In genomic region chr1:34101151-34101550, GRCh38 we compare ENCODE assay signal across 25 cellular contexts.
DNase-seq lines count a peak whose midpoint lies in the region; ATAC-seq and TF ChIP-seq lines count a peak whose summit lies in the region.
"Had no signal": no experiment of that assay in that cellular context is flagged by ENCODE, and none has a peak within 500 bp of the region (broad histone marks: within the 10 kb centered on the region; RNA-seq: fewer than 3 reads in every experiment).

No MANE protein-coding gene starts in this region.

- H3K27me3 Mint-ChIP-seq in activated naive CD8-positive, alpha-beta T cell treated with anti-CD3 and anti-CD28 coated beads, Interleukin-2, amount 50 U/mL, for 24 hours, result peaks cover 5% of the 10 kb centered on the region
- H3K27me3 Mint-ChIP-seq in natural killer cell (ENCODE audit: low read depth in 2 of 2), result peaks cover 8 to 15% of the 10 kb centered on the region in 2 donors
- H3K27me3 Mint-ChIP-seq: brain had no signal

- H3K4me3 Mint-ChIP-seq in activated naive CD8-positive, alpha-beta T cell treated with anti-CD3 and anti-CD28 coated beads, Interleukin-2, amount 50 U/mL, for 24 hours, result no peak overlapping the region
- H3K4me3 Mint-ChIP-seq in natural killer cell, result no peak overlapping the region
- H3K4me3 Mint-ChIP-seq: activated naive CD8-positive, alpha-beta T cell; activated T-helper 1 cell treated with anti-CD3 and anti-CD28 coated beads, Interleukin-12 subunit alpha, Interleukin-12 subunit beta, Interleukin-2, Interleukin-4 antibody, amounts not matched to agents 30 ng/mL and 10 ng/mL and 1 ng/mL, durations not matched to agents 14 hours and 24 hours and 36 hours; brain; CD8-positive, alpha-beta T cell; effector memory CD8-positive, alpha-beta T cell; IgD-negative memory B cell; nephron progenitor cell; T-helper 1 cell treated with Interleukin-12 subunit alpha and Interleukin-12 subunit beta and Interleukin-4 antibody, amounts not matched to agents 30 μg/mL and 1 μg/mL, for 36 hours had no signal

- DNase-seq in AG09309 (ENCODE audit: low read depth), result peak; percentile 61
- peak; percentile 46 for DNase-seq in HS-5 (ENCODE audit: low read depth)
- DNase-seq in dedifferentiated amniotic fluid mesenchymal stem cell (ENCODE audit: extremely low spot score), result peak; percentile 18
- peak; percentile 74 for DNase-seq in kidney tubule cell (ENCODE audit: low spot score)
- no peak for DNase-seq in NCI-H2171 (lab: John Stamatoyannopoulos, UW)
- no peak for DNase-seq in activated naive CD8-positive, alpha-beta T cell treated with anti-CD3 and anti-CD28 coated beads, Interleukin-2, amount 50 U/mL, for 24 hours
- no peak for DNase-seq in GOT3 (lab: John Stamatoyannopoulos, UW)
- no peak for DNase-seq in natural killer cell
- DNase-seq: ACHN; activated CD4-positive, alpha-beta T cell treated with anti-CD3 and anti-CD28 coated beads for 4 hours; CD8-positive, alpha-beta T cell; effector memory CD8-positive, alpha-beta T cell; heart left ventricle; left ventricle myocardium inferior; NCI-H1417 treated with DMSO at 0.1 percent for 48 hours; NCI-H510A treated with DMSO at 0.1 percent for 48 hours; nephron progenitor cell; substantia nigra had no signal

- no peaks in the 10 kb centered on the region for H3K4me1 Mint-ChIP-seq in activated naive CD8-positive, alpha-beta T cell treated with anti-CD3 and anti-CD28 coated beads, Interleukin-2, amount 50 U/mL, for 24 hours
- H3K4me1 Mint-ChIP-seq in natural killer cell, result no peaks in the 10 kb centered on the region
- H3K4me1 Mint-ChIP-seq: IgD-negative memory B cell, nephron progenitor cell had no signal

- no peak for TF ChIP-seq CTCF in AG09309 (IDR thresholded peaks at IDR 0.05; ENCODE audit: control insufficient read depth, insufficient read depth, low read depth, low read length, missing control alignments)
- no peak for TF ChIP-seq CTCF in natural killer cell (IDR thresholded peaks at IDR 0.05)

- no peak overlapping the region for H3K4me3 ChIP-seq in AG09309 (ENCODE audit: control insufficient read depth, low read depth, low read length)
- H3K4me3 ChIP-seq: heart left ventricle, left ventricle myocardium inferior, SJSA1 had no signal

- H3K9me3 Mint-ChIP-seq in activated naive CD8-positive, alpha-beta T cell treated with anti-CD3 and anti-CD28 coated beads, Interleukin-2, amount 50 U/mL, for 24 hours, result no peaks in the 10 kb centered on the region
- H3K9me3 Mint-ChIP-seq in natural killer cell, result no peaks in the 10 kb centered on the region
- H3K9me3 Mint-ChIP-seq: activated T-helper 1 cell treated with anti-CD3 and anti-CD28 coated beads, Interleukin-12 subunit alpha, Interleukin-12 subunit beta, Interleukin-2, Interleukin-4 antibody, amounts not matched to agents 30 ng/mL and 10 ng/mL and 1 ng/mL, durations not matched to agents 14 hours and 24 hours and 36 hours; CD8-positive, alpha-beta T cell; effector memory CD8-positive, alpha-beta T cell; T-helper 1 cell treated with Interleukin-12 subunit alpha and Interleukin-12 subunit beta and Interleukin-4 antibody, amounts not matched to agents 30 μg/mL and 1 μg/mL, for 36 hours had no signal

- no peaks in the 10 kb centered on the region for H3K36me3 Mint-ChIP-seq in activated naive CD8-positive, alpha-beta T cell treated with anti-CD3 and anti-CD28 coated beads, Interleukin-2, amount 50 U/mL, for 24 hours (ENCODE audit: low read depth)
- no peaks in the 10 kb centered on the region for H3K36me3 Mint-ChIP-seq in natural killer cell
- H3K36me3 Mint-ChIP-seq: activated naive CD8-positive, alpha-beta T cell; CD8-positive, alpha-beta T cell; IgD-negative memory B cell had no signal

- H3K27ac Mint-ChIP-seq in activated naive CD8-positive, alpha-beta T cell treated with anti-CD3 and anti-CD28 coated beads, Interleukin-2, amount 50 U/mL, for 24 hours, result no peak overlapping the region
- H3K27ac Mint-ChIP-seq in natural killer cell, result no peak overlapping the region
- H3K27ac Mint-ChIP-seq: activated naive CD8-positive, alpha-beta T cell; activated T-helper 1 cell treated with anti-CD3 and anti-CD28 coated beads, Interleukin-12 subunit alpha, Interleukin-12 subunit beta, Interleukin-2, Interleukin-4 antibody, amounts not matched to agents 30 ng/mL and 10 ng/mL and 1 ng/mL, durations not matched to agents 14 hours and 24 hours and 36 hours; brain; CD8-positive, alpha-beta T cell; effector memory CD8-positive, alpha-beta T cell; IgD-negative memory B cell; nephron progenitor cell; T-helper 1 cell treated with Interleukin-12 subunit alpha and Interleukin-12 subunit beta and Interleukin-4 antibody, amounts not matched to agents 30 μg/mL and 1 μg/mL, for 36 hours had no signal

- intact Hi-C loops in natural killer cell (cut with micrococcal nuclease), result no loop called here

- no peak for ATAC-seq in activated naive CD8-positive, alpha-beta T cell treated with anti-CD3 and anti-CD28 coated beads, Interleukin-2, amount 50 U/mL, for 24 hours
- no peak for ATAC-seq in natural killer cell
- ATAC-seq: CD8-positive, alpha-beta T cell; effector memory CD8-positive, alpha-beta T cell; heart left ventricle; Panc1 had no signal

Comparison
In these comparisons a context has a peak if more than half of its experiments do, and no peak if none do; other contexts are left out.
1. DNase-seq: peak in AG09309 (single experiment), HS-5 (single experiment), dedifferentiated amniotic fluid mesenchymal stem cell (single experiment) and kidney tubule cell (single experiment); none in NCI-H2171 (single experiment), activated naive CD8-positive, alpha-beta T cell treated with anti-CD3 and anti-CD28 coated beads, Interleukin-2, amount 50 U/mL, for 24 hours (single experiment), GOT3 (single experiment) and natural killer cell (single experiment).